9 cellular contexts compared by ENCODE assay signal in genomic region chr17:19063326-19063956, GRCh38. TPM values are rescaled to one million over a fixed set of nuclear protein-coding genes. Genes with fewer than 3 reads are reported as not detected.
A peak's percentile ranks its signal among the peaks of the same experiment; 100 is the strongest.
DNase-seq lines count a peak whose midpoint lies in the region; ATAC-seq and TF ChIP-seq lines count a peak whose summit lies in the region.
"Not testable (repeated sequence)": the region's sequence is repeated elsewhere in the genome, so short reads cannot be mapped to it uniquely, and the experiment has no call there.
"Had no signal": no experiment of that assay in that cellular context is flagged by ENCODE, and none has a peak within 500 bp of the region (broad histone marks: within the 10 kb centered on the region; RNA-seq: fewer than 3 reads in every experiment).

No MANE protein-coding gene starts in this region.

- H3K36me3 Mint-ChIP-seq in T-cell; central memory CD8-positive, alpha-beta T cell (ENCODE audit: insufficient read depth); stimulated activated naive B cell treated with anti-CD40 and anti-IgM and Interleukin-4, amounts not matched to agents 10 μg/mL and 1 μg/mL and 100 μg/mL, for 72 hours: not testable (repeated sequence)

- not testable (repeated sequence) for TF ChIP-seq CTCF in liver (IDR thresholded peaks at IDR 0.05; ENCODE audit: low read depth, low read length, missing input control)

- under 1% methylated on average over 24 of the region's 44 CpGs for WGBS in liver

- not testable (repeated sequence) for H3K4me1 Mint-ChIP-seq in T-cell; central memory CD8-positive, alpha-beta T cell; stimulated activated naive B cell treated with anti-CD40 and anti-IgM and Interleukin-4, amounts not matched to agents 10 μg/mL and 1 μg/mL and 100 μg/mL, for 72 hours

- peak in 3 of 4 experiments; percentile 24 to 48 (median 28) for ATAC-seq in T-cell (replicated peaks in 1 of 4)
- peak; percentile 27 for ATAC-seq in central memory CD8-positive, alpha-beta T cell (replicated peaks; ENCODE audit: extremely low read depth, poor library complexity, severe bottlenecking)
- peak in 1 of 2 donors; percentile 48 for ATAC-seq in stimulated activated naive B cell treated with anti-CD40 and anti-IgM and Interleukin-4, amounts not matched to agents 10 μg/mL and 1 μg/mL and 100 μg/mL, for 72 hours (replicated peaks)

- H3K4me3 Mint-ChIP-seq in T-cell = peak overlapping the region; percentile 67 to 84 (median 73)
- peak overlapping the region; percentile 61 for H3K4me3 Mint-ChIP-seq in central memory CD8-positive, alpha-beta T cell
- H3K4me3 Mint-ChIP-seq in stimulated activated naive B cell treated with anti-CD40 and anti-IgM and Interleukin-4, amounts not matched to agents 10 μg/mL and 1 μg/mL and 100 μg/mL, for 72 hours = peak overlapping the region; percentile 25 to 80

- TF ChIP-seq POLR2A in GM10847 (IDR thresholded peaks at IDR 0.05; ENCODE audit: extremely low read depth, insufficient read length) = peak; percentile 47

- H3K4me3 ChIP-seq in liver (ENCODE audit: low read depth in 1 of 3, low read length in 3 of 3) = not testable (repeated sequence)

- not testable (repeated sequence) for H3K36me3 ChIP-seq in liver (ENCODE audit: control insufficient read depth in 4 of 4, insufficient read depth in 3 of 4, low read depth in 1 of 4, low read length in 3 of 4)

- not testable (repeated sequence) for H3K4me1 ChIP-seq in liver (ENCODE audit: control insufficient read depth in 4 of 4, insufficient read depth in 4 of 4, low read length in 3 of 4)

- H3K27ac ChIP-seq in liver (ENCODE audit: low read depth in 1 of 2, low read length in 2 of 2) = not testable (repeated sequence)

- peak overlapping the region; percentile 90 to 94 for H3K27ac Mint-ChIP-seq in T-cell
- H3K27ac Mint-ChIP-seq in central memory CD8-positive, alpha-beta T cell (ENCODE audit: low read depth) = peak overlapping the region; percentile 80
- peak overlapping the region; percentile 98 for H3K27ac Mint-ChIP-seq in stimulated activated naive B cell treated with anti-CD40 and anti-IgM and Interleukin-4, amounts not matched to agents 10 μg/mL and 1 μg/mL and 100 μg/mL, for 72 hours

- H3K9ac ChIP-seq in liver (ENCODE audit: low read depth in 1 of 2, low read length in 2 of 2) = not testable (repeated sequence)

- POLR2A ChIA-PET in HEK293T (lab: Yijun Ruan, JAX) = interaction anchor here (0.6 kb wide), 1 partner anchor 314 kb away, joined by 4 read pairs; no protein-coding TSS in a partner anchor
- POLR2A ChIA-PET in T-cell (lab: Charles Lee) = not testable (repeated sequence)

- TF ChIP-seq RAD21 in liver (IDR thresholded peaks at IDR 0.05) = not testable (repeated sequence)

- H3K27me3 Mint-ChIP-seq in T-cell; central memory CD8-positive, alpha-beta T cell; stimulated activated naive B cell treated with anti-CD40 and anti-IgM and Interleukin-4, amounts not matched to agents 10 μg/mL and 1 μg/mL and 100 μg/mL, for 72 hours: not testable (repeated sequence)

- not testable (repeated sequence) for H3K9me3 ChIP-seq in liver (ENCODE audit: control insufficient read depth in 4 of 4, low read length in 3 of 4)

- DNase-seq in HEK293T (ENCODE audit: extremely low spot score) = not testable (repeated sequence)
- peak in 33 of 34 experiments; percentile 25 to 90 (median 77) for DNase-seq in T-cell
- DNase-seq in activated T-cell treated with anti-CD3 and anti-CD28 coated beads for 4 hours = peak; percentile 55
- peak; percentile 66 to 77 for DNase-seq in central memory CD8-positive, alpha-beta T cell (ENCODE audit: low spot score in 2 of 2)
- DNase-seq in stimulated activated CD4-positive, alpha-beta T cell treated with anti-CD3 and anti-CD28 coated beads, Interleukin-12 subunit alpha, Interleukin-12 subunit beta, amount 100 ng/mL, for 24 hours (ENCODE audit: low read depth in 2 of 2) = peak; percentile 67 to 75
- DNase-seq in stimulated activated naive B cell treated with anti-CD40 and anti-IgM and Interleukin-4, amounts not matched to agents 10 μg/mL and 1 μg/mL and 100 μg/mL, for 72 hours = peak; percentile 99

- H3K27me3 ChIP-seq in liver (ENCODE audit: control insufficient read depth in 4 of 4, insufficient read depth in 4 of 4, low read length in 3 of 4) = not testable (repeated sequence)

- H3K9me3 Mint-ChIP-seq in T-cell; central memory CD8-positive, alpha-beta T cell; stimulated activated naive B cell treated with anti-CD40 and anti-IgM and Interleukin-4, amounts not matched to agents 10 μg/mL and 1 μg/mL and 100 μg/mL, for 72 hours: not testable (repeated sequence)

- CTCF ChIA-PET in HEK293T (lab: Yijun Ruan, JAX) = not testable (repeated sequence)
- CTCF ChIA-PET in T-cell (lab: Charles Lee) = interaction anchor here in 1 of 2 donors (0.6 kb wide), 1 partner anchor 102 kb away, joined by 3 read pairs; no protein-coding TSS in a partner anchor

TF ChIP-seq in HEK293T, 16 proteins besides CTCF, POLR2A, EP300 and RAD21:
- TF ChIP-seq BHLHE40 (IDR thresholded peaks at IDR 0.05; ENCODE audit: borderline replicate concordance) (peak; percentile 70), PKNOX1 (IDR thresholded peaks at IDR 0.05) (peak; percentile 88), NFRKB (IDR thresholded peaks at IDR 0.05) (peak; percentile 96), ELF4 (IDR thresholded peaks at IDR 0.05) (peak; percentile 100), FOXK2 (IDR thresholded peaks at IDR 0.05) (peak; percentile 89), CTBP1 (IDR thresholded peaks at IDR 0.05; ENCODE audit: borderline replicate concordance) (peak; percentile 74; the same call in 1 of the 2 replicates), FOXM1 (IDR thresholded peaks at IDR 0.05; ENCODE audit: borderline replicate concordance) (peak; percentile 52; the same call in 1 of the 2 replicates), L3MBTL2 (conservative IDR thresholded peaks at IDR 0.05) (peak; percentile 78), TARDBP (IDR thresholded peaks at IDR 0.05) (peak; percentile 76), ARNT (IDR thresholded peaks at IDR 0.05) (peak; percentile 78)

TF ChIP-seq in liver, 16 proteins besides CTCF, POLR2A, EP300 and RAD21:
- peak; percentile 31 for TF ChIP-seq SP1 (IDR thresholded peaks at IDR 0.05)

RNA-seq across cellular contexts. Expression of gene GRAP, which starts 16.7 kb away (rescaled TPM):
- 10 to 100 TPM; 26.5 to 95.2 (median 74.0) TPM for total RNA-seq in T-cell
- 1 to 10 TPM; 4.4 to 6.5 TPM for total RNA-seq in liver
- polyA plus RNA-seq in liver = 1 to 10 TPM; 1.2 to 6.0 TPM
- total RNA-seq: smooth muscle cell had no signal

RNA-seq across cellular contexts. Expression of gene FAM83G, which starts 58.9 kb away (rescaled TPM):
- total RNA-seq in T-cell (10 to 100 TPM in 3 of 5 donors, 1 to 10 TPM in 2; 4.9 to 23.3 (median 20.8) TPM), liver (10 to 100 TPM in 1 of 2 donors, 1 to 10 TPM in 1; 5.2 to 25.0 TPM)
- 10 to 100 TPM in 1 of 2 donors, 1 to 10 TPM in 1; 5.3 to 17.6 TPM for polyA plus RNA-seq in liver
